21 cellular contexts compared by ENCODE assay signal in genomic region chr10:27619329-27619728, GRCh38.
DNase-seq lines count a peak whose midpoint lies in the region; ATAC-seq and TF ChIP-seq lines count a peak whose summit lies in the region.
"Had no signal": no experiment of that assay in that cellular context is flagged by ENCODE, and none has a peak within 500 bp of the region (broad histone marks: within the 10 kb centered on the region; RNA-seq: fewer than 3 reads in every experiment).

No MANE protein-coding gene starts in this region.

- H3K9me3 ChIP-seq in GM23248 (ENCODE audit: low read depth) (no peaks in the 10 kb centered on the region), esophagus muscularis mucosa (no peaks in the 10 kb centered on the region), neuronal stem cell (replicated peaks in 1 of 2; ENCODE audit: control insufficient read depth in 2 of 2, insufficient read depth in 1 of 2, low read depth in 1 of 2, low read length in 2 of 2) (no peaks in the 10 kb centered on the region), tibial artery (no peaks in the 10 kb centered on the region)

- H2AFZ ChIP-seq in GM23248, result peak overlapping the region; percentile 56
- peak overlapping the region; percentile 14 for H2AFZ ChIP-seq in neuronal stem cell (ENCODE audit: low read length)

- intact Hi-C loops in esophagus muscularis mucosa (cut with DNase I) (no loop called here), tibial artery (cut with DNase I; ENCODE audit: low total_unique reads) (no loop called here)

- no peak overlapping the region for H2BK5ac ChIP-seq in neuronal stem cell (ENCODE audit: low read length)

- no peaks in the 10 kb centered on the region for H4K20me1 ChIP-seq in GM23248 (ENCODE audit: insufficient read depth)

- no peak overlapping the region for H4K8ac ChIP-seq in neuronal stem cell (ENCODE audit: low read depth, low read length)

- H2BK120ac ChIP-seq in neuronal stem cell (ENCODE audit: low read depth, low read length), result no peak overlapping the region

- in situ Hi-C loops in GM23248 (cut with MboI), result no loop called here

- TF ChIP-seq POLR2A in esophagus muscularis mucosa (IDR thresholded peaks at IDR 0.05; ENCODE audit: low read depth), result no peak

- DNase-seq in GM23248 (peak; percentile 24), esophagus muscularis mucosa (ENCODE audit: extremely low spot score) (no peak), neuronal stem cell (ENCODE audit: low spot score) (no peak), tibial artery (no peak), NCI-H2081 (lab: John Stamatoyannopoulos, UW) (no peak)
- DNase-seq: 8988T; Calu3; DMS153; H7; MV-4-11; NCI-H1105 treated with DMSO at 0.1 percent for 48 hours; NCI-H146; NCI-H1930; NCI-H446 treated with DMSO at 0.1 percent for 48 hours; NCI-H526; NCI-H82; NK-92 treated with Interleukin-12 subunit alpha and Interleukin-12 subunit beta, amount 100 ng/mL, for 24 hours; PC-3 had no signal

- no peaks in the 10 kb centered on the region for H3K27me3 ChIP-seq in GM23248 (replicated peaks; ENCODE audit: insufficient read depth)
- H3K27me3 ChIP-seq in esophagus muscularis mucosa, result no peaks in the 10 kb centered on the region
- no peaks in the 10 kb centered on the region for H3K27me3 ChIP-seq in neuronal stem cell (ENCODE audit: control insufficient read depth in 3 of 3, insufficient read depth in 3 of 3, low read depth in 1 of 3, low read length in 3 of 3)
- H3K27me3 ChIP-seq in tibial artery, result no peaks in the 10 kb centered on the region

- peak overlapping the region; percentile 71 for H3K4me2 ChIP-seq in GM23248 (ENCODE audit: unreplicated experiment)
- no peak overlapping the region for H3K4me2 ChIP-seq in neuronal stem cell (ENCODE audit: insufficient read depth, low read length, poor library complexity, severe bottlenecking)

- H2AK5ac ChIP-seq in neuronal stem cell (ENCODE audit: low read depth, low read length), result no peak overlapping the region

- no peak overlapping the region for H2BK15ac ChIP-seq in neuronal stem cell (ENCODE audit: low read length)

- no peaks in the 10 kb centered on the region for H3K36me3 ChIP-seq in GM23248 (ENCODE audit: low read depth)
- H3K36me3 ChIP-seq in esophagus muscularis mucosa, result no peaks in the 10 kb centered on the region
- H3K36me3 ChIP-seq in neuronal stem cell (replicated peaks in 1 of 2; ENCODE audit: control insufficient read depth in 2 of 2, insufficient read depth in 2 of 2, low read length in 2 of 2), result no peaks in the 10 kb centered on the region
- H3K36me3 ChIP-seq in tibial artery, result no peaks in the 10 kb centered on the region

- no peak overlapping the region for H3K23ac ChIP-seq in neuronal stem cell (ENCODE audit: low read depth, low read length, poor library complexity)

- peak overlapping the region; percentile 83 for H3K27ac ChIP-seq in GM23248
- H3K27ac ChIP-seq in esophagus muscularis mucosa (replicated peaks in 1 of 4), result peak overlapping the region; percentile 25 to 63 (median 44)
- no peak overlapping the region for H3K27ac ChIP-seq in neuronal stem cell (replicated peaks; ENCODE audit: low read length)
- peak overlapping the region; percentile 67 to 72 for H3K27ac ChIP-seq in tibial artery

- H3K4me1 ChIP-seq in GM23248 (ENCODE audit: insufficient read depth), result peaks cover 53% of the 10 kb centered on the region
- H3K4me1 ChIP-seq in esophagus muscularis mucosa, result peaks cover 0 to 35% (median 32%) of the 10 kb centered on the region in 4 donors
- H3K4me1 ChIP-seq in neuronal stem cell (ENCODE audit: control insufficient read depth in 2 of 2, insufficient read depth in 1 of 2, low read depth in 1 of 2, low read length in 2 of 2), result peaks cover 1 to 3% of the 10 kb centered on the region in 2 donors
- H3K4me1 ChIP-seq in tibial artery, result peaks cover 0 to 42% (median 18%) of the 10 kb centered on the region in 4 donors

- no peak overlapping the region for H3K18ac ChIP-seq in neuronal stem cell (ENCODE audit: low read length)

- no peaks in the 10 kb centered on the region for H3K9me2 ChIP-seq in GM23248 (ENCODE audit: insufficient read depth)

- H3K9ac ChIP-seq in GM23248 (no peak overlapping the region), neuronal stem cell (ENCODE audit: low read depth, low read length, poor library complexity) (no peak overlapping the region)

- H2BK12ac ChIP-seq in neuronal stem cell (ENCODE audit: low read length), result no peak overlapping the region

- TF ChIP-seq EP300 in esophagus muscularis mucosa (IDR thresholded peaks at IDR 0.05), result no peak

- TF ChIP-seq CTCF in esophagus muscularis mucosa (IDR thresholded peaks at IDR 0.05), result no peak
- no peak for TF ChIP-seq CTCF in tibial artery (IDR thresholded peaks at IDR 0.05)

- H3K79me2 ChIP-seq in GM23248 (ENCODE audit: insufficient read depth), result no peaks in the 10 kb centered on the region

- no peak overlapping the region for H3K14ac ChIP-seq in neuronal stem cell (ENCODE audit: low read length)

- no peaks in the 10 kb centered on the region for H3K79me1 ChIP-seq in neuronal stem cell (ENCODE audit: low read depth, low read length)

- H3K4me3 ChIP-seq in GM23248 (no peak overlapping the region), esophagus muscularis mucosa (no peak overlapping the region), neuronal stem cell (ENCODE audit: low read length in 2 of 2) (no peak overlapping the region), tibial artery (no peak overlapping the region)
- H3K4me3 ChIP-seq: K562 had no signal

- WGBS in GM23248 (ENCODE audit: low coverage in 1 of 2, low lambda C conversion rate in 2 of 2, missing lambda C conversion rate in 2 of 2), 2 experiments, result 34 to 41% methylated on average over 4 of the region's 4 CpGs
- WGBS in esophagus muscularis mucosa, result 76% methylated on average over 4 of the region's 4 CpGs
- WGBS in neuronal stem cell (ENCODE audit: extremely low coverage in 2 of 2, insufficient read length in 2 of 2, insufficient replicate concordance in 1 of 2), 2 donors, result no CpG with 5 or more reads among the region's 4 CpGs

- H3F3A ChIP-seq in GM23248 (ENCODE audit: insufficient read depth), result peaks cover 47% of the 10 kb centered on the region

- ATAC-seq in HG03469 (IDR thresholded peaks at IDR 0.05; ENCODE audit: unreplicated experiment), result no peak
- no peak for ATAC-seq in esophagus mucosa
- ATAC-seq: K562, PC-3 had no signal

- no peak overlapping the region for H3K4ac ChIP-seq in neuronal stem cell (ENCODE audit: low read length)

- H4K91ac ChIP-seq in neuronal stem cell (ENCODE audit: low read depth, low read length, poor library complexity), result no peak overlapping the region
